ENCODE assay signal across 1 cellular context in the genomic region with DNA sequence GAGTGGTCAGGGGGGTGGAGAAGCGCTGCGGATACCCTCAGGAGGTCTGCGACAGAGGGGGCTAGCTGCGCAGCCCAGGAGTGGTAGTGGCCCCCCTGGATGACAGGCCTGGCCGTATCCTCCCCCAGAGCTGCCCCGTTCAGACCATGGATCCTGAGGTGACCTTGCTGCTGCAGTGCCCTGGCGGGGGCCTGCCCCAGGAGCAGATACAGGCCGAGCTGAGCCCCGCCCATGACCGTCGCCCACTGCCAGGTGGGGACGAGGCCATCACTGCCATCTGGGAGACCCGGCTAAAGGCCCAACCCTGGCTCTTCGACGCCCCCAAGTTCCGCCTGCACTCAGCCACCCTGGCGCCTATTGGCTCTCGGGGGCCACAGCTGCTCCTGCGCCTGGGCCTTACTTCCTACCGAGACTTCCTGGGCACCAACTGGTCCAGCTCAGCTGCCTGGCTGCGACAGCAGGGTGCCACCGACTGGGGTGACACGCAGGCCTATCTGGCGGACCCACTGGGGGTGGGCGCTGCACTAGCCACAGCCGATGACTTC.
TF ChIP-seq lines count a peak whose summit lies in the region.

No MANE protein-coding gene starts in this region.

TF ChIP-seq in K562, 482 proteins besides CTCF, POLR2A, EP300 and RAD21 (continued from another document):
- TF ChIP-seq ZNF830 (CRISPR knock-in tag; IDR thresholded peaks at IDR 0.05) (peak; percentile 40; the same call in 1 of the 2 replicates), CEBPB (tag; IDR thresholded peaks at IDR 0.05) (no peak), NONO (IDR thresholded peaks at IDR 0.05; ENCODE audit: low read depth in 2 of 2, low read length in 1 of 2) (no peak), SIN3A (IDR thresholded peaks at IDR 0.05; ENCODE audit: borderline replicate concordance in 2 of 2, control insufficient read depth in 1 of 2, low read depth in 2 of 2, low read length in 2 of 2) (0 out of 4 replicates have a peak, but pooled peaks of 1 of the 2 experiments have one; percentile 11), ZNF146 (CRISPR knock-in tag; IDR thresholded peaks at IDR 0.05; ENCODE audit: unreplicated experiment) (no peak), ZNF282 (CRISPR knock-in tag; IDR thresholded peaks at IDR 0.05) (no peak), TEAD4 (IDR thresholded peaks at IDR 0.05; ENCODE audit: low read length) (no peak), TEAD4 (CRISPR knock-in tag; IDR thresholded peaks at IDR 0.05; ENCODE audit: borderline replicate concordance) (peak; percentile 82), XRCC5 (IDR thresholded peaks at IDR 0.05; ENCODE audit: low read depth, low read length) (no peak), JUN (IDR thresholded peaks at IDR 0.05; ENCODE audit: borderline replicate concordance, low read depth, low read length) (no peak; the same call in 1 of the 2 replicates), JUN (CRISPR knock-in tag; IDR thresholded peaks at IDR 0.05; ENCODE audit: borderline replicate concordance) (0 out of 2 replicates have a peak, but pooled peaks have one; percentile 57), DIDO1 (tag; IDR thresholded peaks at IDR 0.05; ENCODE audit: low read depth) (no peak), HMGN3 (IDR thresholded peaks at IDR 0.05; ENCODE audit: borderline replicate concordance, extremely low read depth, insufficient read length, low read depth, low read length) (no peak), HEY1 (CRISPR knock-in tag; IDR thresholded peaks at IDR 0.05; ENCODE audit: borderline replicate concordance) (no peak)
- TF ChIP-seq, protein P1, sequence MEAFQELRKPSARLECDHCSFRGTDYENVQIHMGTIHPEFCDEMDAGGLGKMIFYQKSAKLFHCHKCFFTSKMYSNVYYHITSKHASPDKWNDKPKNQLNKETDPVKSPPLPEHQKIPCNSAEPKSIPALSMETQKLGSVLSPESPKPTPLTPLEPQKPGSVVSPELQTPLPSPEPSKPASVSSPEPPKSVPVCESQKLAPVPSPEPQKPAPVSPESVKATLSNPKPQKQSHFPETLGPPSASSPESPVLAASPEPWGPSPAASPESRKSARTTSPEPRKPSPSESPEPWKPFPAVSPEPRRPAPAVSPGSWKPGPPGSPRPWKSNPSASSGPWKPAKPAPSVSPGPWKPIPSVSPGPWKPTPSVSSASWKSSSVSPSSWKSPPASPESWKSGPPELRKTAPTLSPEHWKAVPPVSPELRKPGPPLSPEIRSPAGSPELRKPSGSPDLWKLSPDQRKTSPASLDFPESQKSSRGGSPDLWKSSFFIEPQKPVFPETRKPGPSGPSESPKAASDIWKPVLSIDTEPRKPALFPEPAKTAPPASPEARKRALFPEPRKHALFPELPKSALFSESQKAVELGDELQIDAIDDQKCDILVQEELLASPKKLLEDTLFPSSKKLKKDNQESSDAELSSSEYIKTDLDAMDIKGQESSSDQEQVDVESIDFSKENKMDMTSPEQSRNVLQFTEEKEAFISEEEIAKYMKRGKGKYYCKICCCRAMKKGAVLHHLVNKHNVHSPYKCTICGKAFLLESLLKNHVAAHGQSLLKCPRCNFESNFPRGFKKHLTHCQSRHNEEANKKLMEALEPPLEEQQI (IDR thresholded peaks at IDR 0.05): no peak
- TF ChIP-seq, protein P2, sequence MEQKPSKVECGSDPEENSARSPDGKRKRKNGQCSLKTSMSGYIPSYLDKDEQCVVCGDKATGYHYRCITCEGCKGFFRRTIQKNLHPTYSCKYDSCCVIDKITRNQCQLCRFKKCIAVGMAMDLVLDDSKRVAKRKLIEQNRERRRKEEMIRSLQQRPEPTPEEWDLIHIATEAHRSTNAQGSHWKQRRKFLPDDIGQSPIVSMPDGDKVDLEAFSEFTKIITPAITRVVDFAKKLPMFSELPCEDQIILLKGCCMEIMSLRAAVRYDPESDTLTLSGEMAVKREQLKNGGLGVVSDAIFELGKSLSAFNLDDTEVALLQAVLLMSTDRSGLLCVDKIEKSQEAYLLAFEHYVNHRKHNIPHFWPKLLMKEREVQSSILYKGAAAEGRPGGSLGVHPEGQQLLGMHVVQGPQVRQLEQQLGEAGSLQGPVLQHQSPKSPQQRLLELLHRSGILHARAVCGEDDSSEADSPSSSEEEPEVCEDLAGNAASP (IDR thresholded peaks at IDR 0.05): no peak
- TF ChIP-seq, protein P3, sequence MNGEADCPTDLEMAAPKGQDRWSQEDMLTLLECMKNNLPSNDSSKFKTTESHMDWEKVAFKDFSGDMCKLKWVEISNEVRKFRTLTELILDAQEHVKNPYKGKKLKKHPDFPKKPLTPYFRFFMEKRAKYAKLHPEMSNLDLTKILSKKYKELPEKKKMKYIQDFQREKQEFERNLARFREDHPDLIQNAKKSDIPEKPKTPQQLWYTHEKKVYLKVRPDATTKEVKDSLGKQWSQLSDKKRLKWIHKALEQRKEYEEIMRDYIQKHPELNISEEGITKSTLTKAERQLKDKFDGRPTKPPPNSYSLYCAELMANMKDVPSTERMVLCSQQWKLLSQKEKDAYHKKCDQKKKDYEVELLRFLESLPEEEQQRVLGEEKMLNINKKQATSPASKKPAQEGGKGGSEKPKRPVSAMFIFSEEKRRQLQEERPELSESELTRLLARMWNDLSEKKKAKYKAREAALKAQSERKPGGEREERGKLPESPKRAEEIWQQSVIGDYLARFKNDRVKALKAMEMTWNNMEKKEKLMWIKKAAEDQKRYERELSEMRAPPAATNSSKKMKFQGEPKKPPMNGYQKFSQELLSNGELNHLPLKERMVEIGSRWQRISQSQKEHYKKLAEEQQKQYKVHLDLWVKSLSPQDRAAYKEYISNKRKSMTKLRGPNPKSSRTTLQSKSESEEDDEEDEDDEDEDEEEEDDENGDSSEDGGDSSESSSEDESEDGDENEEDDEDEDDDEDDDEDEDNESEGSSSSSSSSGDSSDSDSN (IDR thresholded peaks at IDR 0.05; ENCODE audit: borderline replicate concordance in 1 of 2, low read depth in 2 of 2, low read length in 2 of 2): no peak
TF ChIP-seq in K562: peak in this region for 43.
